Comparison of ENCODE assay signal across 24 cellular contexts in genomic region chr20:13701486-13701885, GRCh38.
"Had no signal": no experiment of that assay in that cellular context is flagged by ENCODE, and none has a peak within 500 bp of the region (broad histone marks: within the 10 kb centered on the region; RNA-seq: fewer than 3 reads in every experiment).

No MANE protein-coding gene starts in this region.

- DNase-seq: activated CD4-positive, alpha-beta memory T cell treated with anti-CD3 and anti-CD28 coated beads, Interleukin-2, amount 10 ng/mL, durations not matched to agents 7 days and 5 days; activated CD4-positive, alpha-beta T cell treated with anti-CD3 and anti-CD28 coated beads for 1 hour; activated CD4-positive, alpha-beta T cell treated with anti-CD3 and anti-CD28 coated beads for 4 hours; activated CD4-positive, alpha-beta T cell treated with anti-CD3 and anti-CD28 coated beads, Interleukin-2, amount 10 ng/mL, durations not matched to agents 7 days and 5 days; activated CD4-positive, alpha-beta T cell treated with anti-CD3 and anti-CD28 coated beads, Interleukin-2, amount 50 U/mL, for 4 hours; activated effector memory CD4-positive, alpha-beta T cell treated with Interleukin-2 at 50 U/mL for 16 hours; activated gamma-delta T cell treated with Interleukin-2 at 50 U/mL for 16 hours; activated naive CD4-positive, alpha-beta T cell treated with anti-CD3 and anti-CD28 coated beads, Interleukin-2, amount 50 U/mL, for 16 hours; activated naive CD4-positive, alpha-beta T cell treated with Interleukin-2 at 50 U/mL for 16 hours; activated T-cell treated with anti-CD3 and anti-CD28 coated beads, Interleukin-2, amount 50 U/mL, for 4 hours; amniotic stem cell; anterior cingulate cortex; dorsolateral prefrontal cortex; effector memory CD4-positive, alpha-beta T cell; endodermal cell; gastrocnemius medialis; glutamatergic neuron; heart left ventricle; T-helper 2 cell had no signal

- H3K27ac ChIP-seq: coronary artery, dorsolateral prefrontal cortex, gastrocnemius medialis, heart left ventricle had no signal

- H3K36me3 ChIP-seq: gastrocnemius medialis, heart left ventricle had no signal

- H3K27me3 ChIP-seq: gastrocnemius medialis, heart left ventricle had no signal

- ATAC-seq: activated T-cell treated with anti-CD3 and anti-CD28 coated beads, Interleukin-2, amount 50 U/mL, for 4 hours; activated T-helper 17 cell treated with anti-CD3 and anti-CD28 coated beads, Interleukin-2, amount 50 U/mL, for 72 hours; esophagus mucosa; gastrocnemius medialis; heart left ventricle; WTC11 had no signal

- FAIRE-seq: bronchial epithelial cell had no signal

- H3K4me3 ChIP-seq: coronary artery, dorsolateral prefrontal cortex, gastrocnemius medialis, heart left ventricle had no signal

- H3K9me3 ChIP-seq: gastrocnemius medialis, heart left ventricle had no signal

- H3K4me1 ChIP-seq: gastrocnemius medialis, heart left ventricle had no signal
